In genomic region chr18:12038661-12039417, GRCh38 we compare ENCODE assay signal across 8 cellular contexts. TPM values are rescaled to one million over a fixed set of nuclear protein-coding genes. Genes with fewer than 3 reads are reported as not detected.
DNase-seq lines count a peak whose midpoint lies in the region; ATAC-seq and TF ChIP-seq lines count a peak whose summit lies in the region.

No MANE protein-coding gene starts in this region.

- TF ChIP-seq POLR2A in lower leg skin (IDR thresholded peaks at IDR 0.05) = no peak

- intact Hi-C loops in lower leg skin (cut with DNase I; ENCODE audit: low total_unique reads) = loop anchor here (5.0 kb wide), 1 partner anchor 102 kb away; no protein-coding TSS in a partner anchor

- no peaks in the 10 kb centered on the region for H3K27me3 ChIP-seq in duodenal mucosa (ENCODE audit: control insufficient read depth in 1 of 2, insufficient read depth in 2 of 2, low read length in 2 of 2)

- peak overlapping the region; percentile 63 for H3K4me3 ChIP-seq in AG04449 (ENCODE audit: low read depth, low read length)
- peak overlapping the region; percentile 73 to 76 for H3K4me3 ChIP-seq in duodenal mucosa (ENCODE audit: low read depth in 1 of 2, low read length in 2 of 2)
- peak overlapping the region; percentile 1 for H3K4me3 ChIP-seq in lower leg skin (ENCODE audit: low read depth, poor library complexity, severe bottlenecking)

- no peak overlapping the region for H3K27ac ChIP-seq in duodenal mucosa (ENCODE audit: low read depth, low read length)

- DNase-seq in AG04449 (ENCODE audit: low read depth, low spot score) = no peak
- peak; percentile 24 for DNase-seq in NCI-H526 treated with DMSO at 0.1 percent for 48 hours (lab: John Stamatoyannopoulos, UW)
- DNase-seq in activated CD4-positive, alpha-beta T cell treated with anti-CD3 and anti-CD28 coated beads, Interleukin-2, amount 50 U/mL, for 48 hours = peak; percentile 73 to 80
- peak; percentile 72 to 96 for DNase-seq in lower leg skin (ENCODE audit: low spot score in 2 of 2)
- peak; percentile 75 for DNase-seq in stimulated activated CD4-positive, alpha-beta T cell treated with anti-CD3 and anti-CD28 coated beads, Interleukin-4, amount 100 ng/mL, for 1 hour

- 1 to 3% methylated on average over 14 to 52 of the region's 70 CpGs for WGBS in lower leg skin, 2 donors

- peak; percentile 95 for TF ChIP-seq CTCF in AG04449 (IDR thresholded peaks at IDR 0.05; ENCODE audit: insufficient read depth, low read length, missing control alignments)
- TF ChIP-seq CTCF in lower leg skin (IDR thresholded peaks at IDR 0.05) = peak in 1 of 3 donors; percentile 98

- H3K4me1 ChIP-seq in duodenal mucosa (ENCODE audit: control insufficient read depth in 1 of 2, insufficient read depth in 2 of 2, low read length in 2 of 2) = peaks cover 3 to 11% of the 10 kb centered on the region in 2 donors

- POLR2A ChIA-PET in AG04449 (lab: Yijun Ruan, JAX) = no interaction called here

- CTCF ChIA-PET in AG04449 (lab: Yijun Ruan, JAX) = interaction anchor here (0.6 to 9.0 kb wide), 47 partner anchors 8 to 480 kb away, joined by 3 to 145 read pairs (median 4); partner anchors contain the start of genes CHMP1B, IMPA2 and MPPE1

- no peaks in the 10 kb centered on the region for H3K9me3 ChIP-seq in duodenal mucosa (ENCODE audit: control insufficient read depth in 1 of 2, low read length in 2 of 2)

- H3K36me3 ChIP-seq in duodenal mucosa (ENCODE audit: control insufficient read depth in 1 of 2, insufficient read depth in 2 of 2, low read length in 2 of 2) = no peaks in the 10 kb centered on the region

- peak; percentile 46 for ATAC-seq in GM18520 (IDR thresholded peaks at IDR 0.05; ENCODE audit: unreplicated experiment)
- ATAC-seq in HG03139 (IDR thresholded peaks at IDR 0.05; ENCODE audit: unreplicated experiment) = peak; percentile 82

- H3K9ac ChIP-seq in duodenal mucosa (ENCODE audit: low read depth in 1 of 2, low read length in 2 of 2) = peak overlapping the region; percentile 55 to 79

RNA-seq across cellular contexts. Expression of gene ANKRD62, which starts 54.8 kb away (rescaled TPM):
- total RNA-seq in lower leg skin = not detected

RNA-seq across cellular contexts. Expression of gene IMPA2, which starts 57.5 kb away (rescaled TPM):
- total RNA-seq in lower leg skin = 100 to 1,000 TPM; 227 to 572 (median 354) TPM

Comparison
In these comparisons a context has a peak if more than half of its experiments do, and no peak if none do; other contexts are left out.
1. H3K4me3 ChIP-seq: peak in every context shown above with its lines; median percentile 74 in duodenal mucosa; 63 in AG04449; 1 in lower leg skin.